In genomic region chrX:24508375-24508774, GRCh38 we compare ENCODE assay signal across 9 cellular contexts.
"Had no signal": no experiment of that assay in that cellular context is flagged by ENCODE, and none has a peak within 500 bp of the region (broad histone marks: within the 10 kb centered on the region; RNA-seq: fewer than 3 reads in every experiment).

No MANE protein-coding gene starts in this region.

- DNase-seq: H7, HFFc6, IMR-90, KG1 had no signal

- H3K9me3 ChIP-seq: HAP-1 had no signal

- H3K4me3 ChIP-seq: GM23338, HAP-1, K562 had no signal

- H2AFZ ChIP-seq: GM23338 had no signal

- H3K36me3 ChIP-seq: HAP-1 had no signal

- FAIRE-seq: H1, K562 had no signal

- H3K4me1 Mint-ChIP-seq: GM23338 had no signal

- H3K4me2 ChIP-seq: GM23338 had no signal

- ATAC-seq: GM23338, HCT116, K562 had no signal

- H3K4me1 ChIP-seq: HAP-1 had no signal

- H3K27ac Mint-ChIP-seq: GM23338, HFFc6 had no signal

- H3K4me3 Mint-ChIP-seq: GM23338, HFFc6 had no signal

- H3K9me3 Mint-ChIP-seq: GM23338, HFFc6 had no signal
